17 cellular contexts compared by ENCODE assay signal in the genomic region with DNA sequence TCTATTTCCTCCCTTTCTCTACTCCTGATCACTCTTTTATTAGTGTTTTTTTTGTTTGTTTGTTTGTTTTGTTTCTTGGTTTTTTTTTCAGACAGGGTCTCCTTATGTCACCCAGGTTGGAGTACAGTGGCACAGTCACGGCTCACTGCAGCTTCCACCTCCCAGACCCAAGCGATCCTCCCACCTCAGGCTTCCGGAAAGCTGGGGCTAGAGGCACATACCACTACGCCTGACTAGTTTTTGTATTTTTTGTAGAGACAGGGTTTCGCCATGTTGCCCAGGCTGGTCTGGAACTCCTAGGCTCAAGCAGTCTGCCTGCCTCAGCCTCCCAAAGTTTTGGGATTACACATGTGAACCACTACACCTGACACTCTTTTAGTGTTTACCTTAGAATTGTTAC.
DNase-seq lines count a peak whose midpoint lies in the region; ATAC-seq, FAIRE-seq and TF ChIP-seq lines count a peak whose summit lies in the region.
"Had no signal": no experiment of that assay in that cellular context is flagged by ENCODE, and none has a peak within 500 bp of the region (broad histone marks: within the 10 kb centered on the region; RNA-seq: fewer than 3 reads in every experiment).

No MANE protein-coding gene starts in this region.

- peak; percentile 40 for DNase-seq in Caki2 (ENCODE audit: low read depth)
- no peak for DNase-seq in H1 (ENCODE audit: low read depth in 1 of 2, low spot score in 2 of 2)
- DNase-seq in kidney tubule cell (ENCODE audit: low spot score) = peak; percentile 69
- DNase-seq in neural progenitor cell (ENCODE audit: low spot score) = no peak
- no peak for DNase-seq in COR-L47 (lab: John Stamatoyannopoulos, UW)
- DNase-seq in lower lobe of right lung = no peak
- DNase-seq: AML-193; Calu3; CD4-positive, alpha-beta T cell; DMS79 treated with DMSO at 0.1 percent for 48 hours; GF-D8 had no signal

- no peak for TF ChIP-seq RAD21 in H1 (IDR thresholded peaks at IDR 0.05 in 1 of 2, conservative IDR thresholded peaks at IDR 0.05 in 1 of 2; ENCODE audit: low read depth in 2 of 2, low read length in 2 of 2)

- H3K79me1 ChIP-seq in H1 (ENCODE audit: low read depth, low read length) = no peaks in the 10 kb centered on the region

- TF ChIP-seq CTCF in H1 (IDR thresholded peaks at IDR 0.05; ENCODE audit: control extremely low read depth in 1 of 3, insufficient read depth in 1 of 3, low read depth in 1 of 3, low read length in 3 of 3) (no peak), neural progenitor cell (IDR thresholded peaks at IDR 0.05) (no peak), lower lobe of right lung (IDR thresholded peaks at IDR 0.05) (no peak)

- H4K8ac ChIP-seq in H1 (ENCODE audit: extremely low read depth, insufficient read depth, low read length) = no peak overlapping the region

- H3K4me3 Mint-ChIP-seq in neural progenitor cell = no peak overlapping the region
- H3K4me3 Mint-ChIP-seq: CD4-positive, alpha-beta T cell had no signal

- H3K36me3 ChIP-seq in H1 (ENCODE audit: control insufficient read depth in 2 of 4, insufficient read depth in 4 of 4, low read length in 3 of 4) = no peaks in the 10 kb centered on the region
- H3K36me3 ChIP-seq in neural progenitor cell = no peaks in the 10 kb centered on the region
- no peaks in the 10 kb centered on the region for H3K36me3 ChIP-seq in lower lobe of right lung
- H3K36me3 ChIP-seq: HAP-1 had no signal

- H3K79me2 ChIP-seq in H1 (ENCODE audit: control insufficient read depth in 1 of 2, insufficient read depth in 2 of 2, low read length in 2 of 2) (no peaks in the 10 kb centered on the region), neural progenitor cell (ENCODE audit: low read depth) (no peaks in the 10 kb centered on the region)

- H3K4me3 ChIP-seq in H1 (ENCODE audit: extremely low read depth in 1 of 4, insufficient read depth in 2 of 4, low read depth in 3 of 4, low read length in 4 of 4) = no peak overlapping the region
- H3K4me3 ChIP-seq in neural progenitor cell = no peak overlapping the region
- H3K4me3 ChIP-seq in lower lobe of right lung = no peak overlapping the region
- H3K4me3 ChIP-seq: A549, HAP-1 had no signal

- H3K9me3 Mint-ChIP-seq in neural progenitor cell = peaks cover 3% of the 10 kb centered on the region
- H3K9me3 Mint-ChIP-seq: CD4-positive, alpha-beta T cell had no signal

- no peak overlapping the region for H3K4me2 ChIP-seq in H1 (ENCODE audit: insufficient read depth in 1 of 2, low read depth in 2 of 2, low read length in 2 of 2)
- H3K4me2 ChIP-seq in neural progenitor cell = no peak overlapping the region
- H3K4me2 ChIP-seq: A549 had no signal

- no peaks in the 10 kb centered on the region for H3K4me1 Mint-ChIP-seq in neural progenitor cell

- TF ChIP-seq POLR2A in H1 (IDR thresholded peaks at IDR 0.05; ENCODE audit: control extremely low read depth in 1 of 2, low read depth in 2 of 2, low read length in 2 of 2) = no peak

- WGBS in H1 (ENCODE audit: extremely low coverage in 1 of 2, insufficient coverage in 1 of 2, insufficient read length in 1 of 2, insufficient replicate concordance in 2 of 2, low coverage in 1 of 2, low lambda C conversion rate in 2 of 2, missing lambda C conversion rate in 1 of 2), 2 experiments = 86% methylated on average over 5 of the region's 5 CpGs; no CpG with 5 or more reads in 1 of the 2 experiments

- H3K9me3 ChIP-seq in H1 (ENCODE audit: insufficient read depth in 2 of 2, low read depth in 1 of 2, low read length in 1 of 2) = no peaks in the 10 kb centered on the region
- H3K9me3 ChIP-seq in neural progenitor cell (ENCODE audit: low read depth) = no peaks in the 10 kb centered on the region
- no peaks in the 10 kb centered on the region for H3K9me3 ChIP-seq in lower lobe of right lung
- H3K9me3 ChIP-seq: A549, HAP-1 had no signal

- H2BK20ac ChIP-seq in H1 (ENCODE audit: low read length) = no peak overlapping the region

- no peak overlapping the region for H3K4ac ChIP-seq in H1 (replicated peaks; ENCODE audit: insufficient read length, low read depth, low read length)

- H2BK12ac ChIP-seq in H1 (ENCODE audit: low read depth, low read length) = no peak overlapping the region

- H4K20me1 ChIP-seq in H1 (replicated peaks in 1 of 2; ENCODE audit: control insufficient read depth in 1 of 2, insufficient read depth in 2 of 2, low read length in 2 of 2) (no peaks in the 10 kb centered on the region), neural progenitor cell (ENCODE audit: low read depth) (no peaks in the 10 kb centered on the region)

- no peaks in the 10 kb centered on the region for H3K23me2 ChIP-seq in H1 (ENCODE audit: low read depth, low read length)

- in situ Hi-C loops in Caki2 (cut with HindIII; ENCODE audit: low pct_unique_long_range_greater_than_20kb, low sequenced_read_pairs) = no loop called here

- POLR2A ChIA-PET in H1 (lab: Charles Lee; ENCODE audit: partially characterized antibody) = no interaction called here

- intact Hi-C loops in lower lobe of right lung (cut with DNase I) = no loop called here

- H3K18ac ChIP-seq in H1 (ENCODE audit: extremely low read depth, low read length) = no peak overlapping the region

- no peak overlapping the region for H2BK5ac ChIP-seq in H1 (ENCODE audit: low read depth, low read length)

- CTCF ChIA-PET in H1 (lab: Charles Lee; ENCODE audit: partially characterized antibody) = no interaction called here

- no peak overlapping the region for H3K9ac ChIP-seq in H1 (replicated peaks in 1 of 4; ENCODE audit: extremely low read depth in 1 of 4, low read depth in 3 of 4, low read length in 3 of 4)
- H3K9ac ChIP-seq in neural progenitor cell = no peak overlapping the region

- H4K91ac ChIP-seq in H1 (replicated peaks; ENCODE audit: insufficient read length, low read length) = no peak overlapping the region

- no peak for TF ChIP-seq EP300 in H1 (IDR thresholded peaks at IDR 0.05; ENCODE audit: borderline replicate concordance in 1 of 2, low read depth in 2 of 2, low read length in 2 of 2)

- H2BK120ac ChIP-seq in H1 (replicated peaks; ENCODE audit: low read depth, low read length) = no peak overlapping the region

- H3K27me3 Mint-ChIP-seq in neural progenitor cell (ENCODE audit: insufficient read depth, low read depth) = peaks cover 7% of the 10 kb centered on the region

- no peak overlapping the region for H3K56ac ChIP-seq in H1 (replicated peaks; ENCODE audit: insufficient read length, low read depth, low read length)

- ATAC-seq in GM21423 (IDR thresholded peaks at IDR 0.05; ENCODE audit: unreplicated experiment) (no peak), GM19455 (IDR thresholded peaks at IDR 0.05; ENCODE audit: unreplicated experiment) (no peak), lower lobe of right lung (no peak)
- ATAC-seq: A549 had no signal

- H3F3A ChIP-seq in neural progenitor cell (ENCODE audit: low read depth) = no peaks in the 10 kb centered on the region

- H2BK15ac ChIP-seq in H1 (ENCODE audit: low read length) = no peak overlapping the region

- no peak overlapping the region for H3K23ac ChIP-seq in H1 (ENCODE audit: insufficient read length)

- H2AFZ ChIP-seq in H1 (ENCODE audit: low read length) (0 out of 2 replicates have a peak overlapping the region, but pooled peaks have one; percentile 40), neural progenitor cell (replicated peaks) (peak overlapping the region; percentile 53)

- H3K14ac ChIP-seq in H1 (ENCODE audit: insufficient read length) = no peak overlapping the region

- no peak for FAIRE-seq in H1 (lab: Jason Lieb, UNC)
- FAIRE-seq: A549 had no signal

- H3K27ac ChIP-seq in H1 (ENCODE audit: low read depth, low read length) (no peak overlapping the region), neural progenitor cell (no peak overlapping the region), lower lobe of right lung (no peak overlapping the region)
- H3K27ac ChIP-seq: 22Rv1, A549, C4-2B had no signal

- H3K27ac Mint-ChIP-seq in neural progenitor cell = no peak overlapping the region
- H3K27ac Mint-ChIP-seq: CD4-positive, alpha-beta T cell had no signal

- H3K27me3 ChIP-seq in H1 (replicated peaks in 1 of 4; ENCODE audit: control insufficient read depth in 3 of 4, extremely low read depth in 1 of 4, insufficient read depth in 3 of 4, low read length in 3 of 4) (no peaks in the 10 kb centered on the region), neural progenitor cell (no peaks in the 10 kb centered on the region), lower lobe of right lung (ENCODE audit: low read depth) (no peaks in the 10 kb centered on the region)

- no peak overlapping the region for H2AK5ac ChIP-seq in H1 (ENCODE audit: low read depth, low read length)

- no peaks in the 10 kb centered on the region for H3K4me1 ChIP-seq in H1 (replicated peaks in 1 of 4; ENCODE audit: control insufficient read depth in 3 of 4, insufficient read depth in 4 of 4, low read length in 3 of 4)
- no peaks in the 10 kb centered on the region for H3K4me1 ChIP-seq in neural progenitor cell
- no peaks in the 10 kb centered on the region for H3K4me1 ChIP-seq in lower lobe of right lung
- H3K4me1 ChIP-seq: A549, HAP-1 had no signal

- no peaks in the 10 kb centered on the region for H3K36me3 Mint-ChIP-seq in neural progenitor cell

- no peak overlapping the region for H4K5ac ChIP-seq in H1 (ENCODE audit: insufficient read length, low read depth, low read length)

TF ChIP-seq in H1, 55 proteins besides CTCF, POLR2A, EP300 and RAD21:
- TF ChIP-seq ZNF274 (IDR thresholded peaks at IDR 0.05; ENCODE audit: borderline replicate concordance, extremely low read depth, low read length) = no peak
- no peak for TF ChIP-seq RXRA (IDR thresholded peaks at IDR 0.05; ENCODE audit: insufficient read depth, low read depth, low read length)
- no peak for TF ChIP-seq TAF1 (IDR thresholded peaks at IDR 0.05; ENCODE audit: low read depth, low read length)
- no peak for TF ChIP-seq CBX5 (IDR thresholded peaks at IDR 0.05; ENCODE audit: low read depth, low read length)
- TF ChIP-seq, protein P1, sequence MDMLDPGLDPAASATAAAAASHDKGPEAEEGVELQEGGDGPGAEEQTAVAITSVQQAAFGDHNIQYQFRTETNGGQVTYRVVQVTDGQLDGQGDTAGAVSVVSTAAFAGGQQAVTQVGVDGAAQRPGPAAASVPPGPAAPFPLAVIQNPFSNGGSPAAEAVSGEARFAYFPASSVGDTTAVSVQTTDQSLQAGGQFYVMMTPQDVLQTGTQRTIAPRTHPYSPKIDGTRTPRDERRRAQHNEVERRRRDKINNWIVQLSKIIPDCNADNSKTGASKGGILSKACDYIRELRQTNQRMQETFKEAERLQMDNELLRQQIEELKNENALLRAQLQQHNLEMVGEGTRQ (IDR thresholded peaks at IDR 0.05; ENCODE audit: low read length) = no peak
TF ChIP-seq in H1: peak in this region for 0.

Comparison
In these comparisons a context has a peak if more than half of its experiments do, and no peak if none do; other contexts are left out.
1. DNase-seq: peak in Caki2 (single experiment) and kidney tubule cell (single experiment); none in H1 (0 of 2), neural progenitor cell (single experiment), COR-L47 (single experiment) and lower lobe of right lung (single experiment).